Comparison of ENCODE assay signal across 12 cellular contexts in the genomic region with DNA sequence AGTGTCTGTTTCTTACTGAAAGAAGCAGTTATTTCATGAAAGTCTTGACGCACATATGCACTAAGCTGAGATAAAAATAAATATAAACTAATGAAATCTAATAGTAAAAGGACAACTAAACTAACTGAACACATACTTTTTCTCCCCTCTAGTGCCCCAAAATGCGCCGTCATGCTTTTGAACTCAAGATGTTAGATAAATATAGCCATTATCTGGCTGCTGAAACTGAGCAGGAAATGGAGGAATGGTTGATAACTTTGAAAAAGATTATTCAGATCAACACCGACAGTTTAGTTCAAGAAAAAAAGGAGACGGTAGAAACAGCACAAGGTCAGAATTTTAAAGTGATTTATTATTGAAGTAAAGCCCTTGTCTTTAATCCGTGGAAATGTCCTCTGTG.
"Had no signal": no experiment of that assay in that cellular context is flagged by ENCODE, and none has a peak within 500 bp of the region (broad histone marks: within the 10 kb centered on the region; RNA-seq: fewer than 3 reads in every experiment).

No MANE protein-coding gene starts in this region.

- H3K9me3 ChIP-seq: colonic mucosa, esophagus muscularis mucosa, left ventricle myocardium inferior, sigmoid colon had no signal

- H3K27ac Mint-ChIP-seq: activated T-helper 1 cell treated with anti-CD3 and anti-CD28 coated beads, Interleukin-12 subunit alpha, Interleukin-12 subunit beta, Interleukin-2, Interleukin-4 antibody, amounts not matched to agents 30 ng/mL and 10 ng/mL and 1 ng/mL, durations not matched to agents 14 hours and 24 hours and 36 hours had no signal

- FAIRE-seq: TTC549 had no signal

- H2AFZ ChIP-seq: parathyroid adenoma had no signal

- H3K4me3 Mint-ChIP-seq: activated T-helper 1 cell treated with anti-CD3 and anti-CD28 coated beads, Interleukin-12 subunit alpha, Interleukin-12 subunit beta, Interleukin-2, Interleukin-4 antibody, amounts not matched to agents 30 ng/mL and 10 ng/mL and 1 ng/mL, durations not matched to agents 14 hours and 24 hours and 36 hours had no signal

- H3K36me3 ChIP-seq: colonic mucosa, left ventricle myocardium inferior had no signal

- H3K27ac ChIP-seq: colonic mucosa, esophagus muscularis mucosa, left ventricle myocardium inferior, parathyroid adenoma had no signal

- H3K9me3 Mint-ChIP-seq: activated T-helper 1 cell treated with anti-CD3 and anti-CD28 coated beads, Interleukin-12 subunit alpha, Interleukin-12 subunit beta, Interleukin-2, Interleukin-4 antibody, amounts not matched to agents 30 ng/mL and 10 ng/mL and 1 ng/mL, durations not matched to agents 14 hours and 24 hours and 36 hours had no signal

- H3K4me1 ChIP-seq: colonic mucosa, left ventricle myocardium inferior, parathyroid adenoma had no signal

- H3K9ac ChIP-seq: parathyroid adenoma had no signal

- H3K79me2 ChIP-seq: parathyroid adenoma had no signal

- DNase-seq: activated CD4-positive, CD25-positive, alpha-beta regulatory T cell treated with anti-CD3 and anti-CD28 coated beads, Interleukin-2, amount 50 U/mL, for 72 hours; central memory CD4-positive, alpha-beta T cell; colonic mucosa; hypothalamus; kidney; left ventricle myocardium inferior; sigmoid colon; stimulated activated CD4-positive, alpha-beta T cell treated with anti-CD3 and anti-CD28 coated beads, Interleukin-1b, Interleukin-23, amount 100 ng/mL, for 48 hours had no signal

- H3K27me3 ChIP-seq: colonic mucosa, esophagus muscularis mucosa, sigmoid colon had no signal

- H3K4me3 ChIP-seq: colonic mucosa, esophagus muscularis mucosa, left ventricle myocardium inferior, sigmoid colon had no signal
